Comparison of ENCODE assay signal across 8 cellular contexts in the genomic region with DNA sequence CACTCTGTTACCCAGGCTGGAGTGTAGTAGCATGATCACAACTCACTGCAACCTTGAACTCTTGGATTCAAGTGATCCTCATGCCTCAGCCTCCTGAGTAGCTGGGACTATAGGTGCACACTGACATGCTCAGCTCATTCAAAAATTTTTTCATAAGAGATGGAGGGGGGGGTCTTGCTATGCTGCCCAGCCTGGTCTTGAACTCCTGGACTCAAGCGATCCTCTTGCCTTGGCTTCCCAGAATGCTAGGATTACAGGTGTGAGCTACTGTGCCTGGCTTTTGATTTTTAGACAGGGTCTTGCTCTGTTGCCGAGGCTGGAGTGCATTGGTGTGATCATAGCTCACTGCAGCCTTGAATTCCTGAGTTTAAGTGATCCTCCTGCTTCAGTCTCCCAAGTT. TPM values are rescaled to one million over a fixed set of nuclear protein-coding genes. Genes with fewer than 3 reads are reported as not detected.
"Had no signal": no experiment of that assay in that cellular context is flagged by ENCODE, and none has a peak within 500 bp of the region (broad histone marks: within the 10 kb centered on the region; RNA-seq: fewer than 3 reads in every experiment).

No MANE protein-coding gene starts in this region.

- H3K9ac ChIP-seq: KMS-11 had no signal

- ATAC-seq: HepG2 had no signal

- FAIRE-seq: HepG2, HTR-8/SVneo had no signal

- H3K4me2 ChIP-seq: KMS-11 had no signal

- H3K27ac ChIP-seq: KMS-11 had no signal

- DNase-seq: IMR-90, KBM-7, KG1 had no signal

RNA-seq across cellular contexts. Expression of a gene that starts 14.0 kb away (rescaled TPM):
- total RNA-seq: HT-29, IMR-90 had no signal
- polyA plus RNA-seq: IgD-negative memory B cell, IMR-90 had no signal

RNA-seq across cellular contexts. Expression of a gene that starts 25.0 kb away (rescaled TPM):
- total RNA-seq: HT-29, IMR-90 had no signal
- polyA plus RNA-seq: IgD-negative memory B cell, IMR-90 had no signal

RNA-seq across cellular contexts. Expression of a gene that starts 36.5 kb away (rescaled TPM):
- total RNA-seq: HT-29 had no signal
